Comparison of ENCODE assay signal across 8 cellular contexts in the genomic region with DNA sequence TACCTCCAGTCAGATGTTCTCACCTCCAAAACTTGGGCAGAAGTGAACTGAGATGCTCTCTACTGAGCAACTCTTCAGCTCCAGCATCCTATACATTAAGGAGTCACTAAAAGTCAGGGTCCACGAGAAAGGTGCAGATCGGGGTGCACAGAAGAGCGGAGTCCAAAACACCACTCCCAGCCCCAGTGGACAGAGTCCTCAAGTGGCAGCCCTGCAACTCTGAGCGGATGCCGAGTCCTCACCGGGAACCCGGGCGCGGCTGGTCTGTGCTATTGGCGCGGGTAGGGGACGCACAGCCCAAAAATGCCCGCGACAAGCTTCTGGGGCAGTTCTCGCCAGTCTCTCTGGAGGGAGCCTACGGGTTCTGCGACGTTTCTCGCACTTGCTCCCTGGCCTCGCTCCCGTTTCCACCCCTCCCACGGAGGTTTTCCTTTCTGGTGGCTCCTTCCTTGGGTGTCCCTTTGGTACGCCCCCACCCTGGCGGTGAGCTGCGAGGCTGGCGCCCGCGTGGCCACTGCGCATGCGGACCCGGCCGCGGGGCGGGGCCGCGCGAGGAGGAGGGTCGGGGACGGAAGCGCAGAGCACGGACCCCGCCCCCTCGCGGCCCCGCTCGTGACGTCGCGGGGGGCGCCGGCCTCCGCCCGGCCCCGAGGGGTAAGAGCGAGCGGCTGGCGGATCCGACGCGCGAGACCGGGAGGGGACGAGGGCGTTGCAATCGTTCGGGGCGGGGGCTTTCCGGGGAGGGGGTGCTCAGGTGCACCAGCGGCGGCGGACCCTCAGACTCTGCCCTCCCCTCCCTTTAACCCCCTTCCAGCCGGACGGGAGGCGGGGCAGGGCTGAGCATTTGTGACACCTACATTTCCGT. TPM values are rescaled to one million over a fixed set of nuclear protein-coding genes. Genes with fewer than 3 reads are reported as not detected.
DNase-seq lines count a peak whose midpoint lies in the region; ATAC-seq and TF ChIP-seq lines count a peak whose summit lies in the region.

TSS of gene TMEM219 (plus strand) at position 601 of the 865 bp plus-strand sequence. CDS start 1,065 bp downstream, outside the sequence.

- no peak for TF ChIP-seq POLR2A in HCT116 (IDR thresholded peaks at IDR 0.05; ENCODE audit: borderline replicate concordance, extremely low read depth, insufficient read depth, insufficient read length)
- peak; percentile 39 for TF ChIP-seq POLR2A in testis (IDR thresholded peaks at IDR 0.05)

- H3K4me3 ChIP-seq in HCT116 (replicated peaks in 1 of 2; ENCODE audit: low read depth in 1 of 2, low read length in 2 of 2) (peak within 1 kb of the TSS; percentile 64 to 71), SK-N-SH (ENCODE audit: low read depth in 2 of 2, low read length in 1 of 2) (peak within 1 kb of the TSS; percentile 66 to 78), osteoblast (ENCODE audit: insufficient read depth, low read length) (peak within 1 kb of the TSS; percentile 74), testis (peak within 1 kb of the TSS; percentile 81 to 89)

- H3K4me1 ChIP-seq in HCT116 (ENCODE audit: control insufficient read depth in 1 of 2, insufficient read depth in 2 of 2, low read length in 2 of 2) (peaks cover 11 to 24% of the 10 kb centered on the region in 2 experiments), SK-N-SH (ENCODE audit: control insufficient read depth in 1 of 2, insufficient read depth in 2 of 2, low read depth in 1 of 2, low read length in 1 of 2) (peaks cover 0 to 15% of the 10 kb centered on the region in 2 experiments; a peak in 1 of 4 replicates), osteoblast (ENCODE audit: insufficient read depth, low read length) (peaks cover 9% of the 10 kb centered on the region), testis (peaks cover 17% of the 10 kb centered on the region)

- peak in 2 of 3 experiments; percentile 27 to 35; a peak in 3 of 6 replicates for TF ChIP-seq CTCF in HCT116 (IDR thresholded peaks at IDR 0.05 in 2 of 3, conservative IDR thresholded peaks at IDR 0.05 in 1 of 3; ENCODE audit: borderline replicate concordance in 1 of 3, insufficient read depth in 1 of 3, low read depth in 2 of 3, low read length in 2 of 3)
- peak; percentile 43 for TF ChIP-seq CTCF in SK-N-SH (IDR thresholded peaks at IDR 0.05)
- peak; percentile 16 for TF ChIP-seq CTCF in osteoblast (IDR thresholded peaks at IDR 0.05; ENCODE audit: extremely low read depth, low read depth, low read length)
- peak; percentile 21 to 83 (median 80) for TF ChIP-seq CTCF in testis (IDR thresholded peaks at IDR 0.05)

- no peaks in the 10 kb centered on the region for H4K20me1 ChIP-seq in HCT116 (ENCODE audit: insufficient read depth)
- H4K20me1 ChIP-seq in SK-N-SH (ENCODE audit: insufficient read depth): no peaks in the 10 kb centered on the region
- H4K20me1 ChIP-seq in osteoblast (ENCODE audit: insufficient read depth, low read length): no peaks in the 10 kb centered on the region

- ATAC-seq in HCT116: peak; percentile 96

- H3F3A ChIP-seq in SK-N-SH (replicated peaks; ENCODE audit: insufficient read depth): peaks cover 7% of the 10 kb centered on the region

- H3K79me2 ChIP-seq in HCT116 (ENCODE audit: insufficient read depth, low read length) (no peaks in the 10 kb centered on the region), SK-N-SH (ENCODE audit: insufficient read depth) (peaks cover 2% of the 10 kb centered on the region), osteoblast (ENCODE audit: insufficient read depth, low read length) (peaks cover 7% of the 10 kb centered on the region)

- peak in 1 of 2 experiments; percentile 26; a peak in 1 of 4 replicates for TF ChIP-seq EP300 in SK-N-SH (IDR thresholded peaks at IDR 0.05; ENCODE audit: borderline replicate concordance in 1 of 2, low read depth in 1 of 2, low read length in 1 of 2)

- H3K27ac ChIP-seq in HCT116 (ENCODE audit: low read depth, low read length) (peak within 1 kb of the TSS; percentile 73), SK-N-SH (ENCODE audit: low read depth in 2 of 2, low read length in 1 of 2) (peak within 1 kb of the TSS; percentile 69 to 88), osteoblast (ENCODE audit: low read depth, low read length) (peak within 1 kb of the TSS; percentile 76), testis (peak within 1 kb of the TSS; percentile 89 to 96)

- CTCF ChIA-PET in HCT116 (lab: Charles Lee) (interaction anchor here (1.1 to 1.5 kb wide), 3 partner anchors 11 to 154 kb away, joined by 3 to 7 read pairs (median 5); partner anchors contain the start of gene TAOK2), SK-N-SH (lab: Yijun Ruan, JAX) (interaction anchor here (0.8 to 1.8 kb wide), 8 partner anchors 10 to 113 kb away, joined by 3 to 6 read pairs (median 5); partner anchors contain the start of genes ASPHD1, KCTD13 and SEZ6L2)

- WGBS in SK-N-SH (ENCODE audit: low lambda C conversion rate): 4% methylated on average over 29 of the region's 75 CpGs
- 1 to 2% methylated on average over 11 to 72 of the region's 75 CpGs for WGBS in testis, 2 donors

- DNase-seq in GDM1 (lab: John Stamatoyannopoulos, UW): peak; percentile 92
- peak; percentile 56 for DNase-seq in HCT116 (ENCODE audit: low read depth, low spot score)
- DNase-seq in MV-4-11 (lab: John Stamatoyannopoulos, UW): peak; percentile 88
- peak; percentile 99 for DNase-seq in SK-N-SH
- DNase-seq in activated naive CD4-positive, alpha-beta T cell treated with anti-CD3 and anti-CD28 coated beads, Interleukin-2, amount 50 U/mL, for 16 hours: peak; percentile 94
- DNase-seq in glomerular endothelial cell (ENCODE audit: extremely low read depth, low read depth, low spot score): no peak
- peak; percentile 99 for DNase-seq in osteoblast (ENCODE audit: insufficient read length, low spot score, missing footprints)
- DNase-seq in testis: peak; percentile 93

- H3K9ac ChIP-seq in HCT116 (ENCODE audit: low read length): peak within 1 kb of the TSS; percentile 73
- H3K9ac ChIP-seq in SK-N-SH: peak within 1 kb of the TSS; percentile 77

- POLR2A ChIA-PET in HCT116 (lab: Charles Lee) (interaction anchor here (0.8 to 4.2 kb wide), 6 partner anchors 12 to 146 kb away, joined by 3 to 18 read pairs (median 4); partner anchors contain the start of genes HIRIP3, PAGR1, SEZ6L2 and TAOK2), SK-N-SH (lab: Yijun Ruan, JAX) (interaction anchor here (0.6 to 1.9 kb wide), 9 partner anchors 11 to 127 kb away, joined by 3 to 10 read pairs (median 3); partner anchors contain the start of genes ALDOA, KCTD13 and TAOK2)

- H3K9me3 ChIP-seq in HCT116 (ENCODE audit: control insufficient read depth in 1 of 2, insufficient read depth in 1 of 2, low read depth in 1 of 2, low read length in 2 of 2) (no peaks in the 10 kb centered on the region), SK-N-SH (no peaks in the 10 kb centered on the region), osteoblast (ENCODE audit: low read depth, low read length) (no peaks in the 10 kb centered on the region), testis (no peaks in the 10 kb centered on the region)

- RAD21 ChIA-PET in HCT116 (lab: Charles Lee; ENCODE audit: low non-redundant PET in 1 of 2, low total read pairs in 2 of 2, uncharacterized antibody in 2 of 2, unreplicated experiment in 2 of 2): interaction anchor here in 1 of 2 experiments (0.9 to 1.0 kb wide), 2 partner anchors 12 to 62 kb away, joined by 3 to 4 read pairs; partner anchors contain the start of genes SEZ6L2 and TAOK2

- H3K4me2 ChIP-seq in HCT116 (ENCODE audit: low read length) (peak within 1 kb of the TSS; percentile 82), SK-N-SH (peak within 1 kb of the TSS; percentile 97), osteoblast (ENCODE audit: insufficient read depth, low read length) (peak within 1 kb of the TSS; percentile 80)

- H3K9me2 ChIP-seq in HCT116 (ENCODE audit: insufficient read depth) (no peaks in the 10 kb centered on the region), SK-N-SH (no peaks in the 10 kb centered on the region)

- H3K27me3 ChIP-seq in HCT116 (ENCODE audit: insufficient read depth, low read length) (no peaks in the 10 kb centered on the region), SK-N-SH (ENCODE audit: insufficient read depth) (no peaks in the 10 kb centered on the region), osteoblast (ENCODE audit: insufficient read depth, low read length) (no peaks in the 10 kb centered on the region), testis (no peaks in the 10 kb centered on the region)

- BruUV-seq in HCT116 (replicated peaks; lab: Mats Ljungman, UMichigan): TSS peak; percentile 95

- H3K36me3 ChIP-seq in HCT116 (ENCODE audit: control insufficient read depth in 1 of 2, insufficient read depth in 2 of 2, low read length in 2 of 2): no peaks in the 10 kb centered on the region; a peak in 2 of 4 replicates
- peaks cover 0 to 5% of the 10 kb centered on the region in 2 experiments for H3K36me3 ChIP-seq in SK-N-SH (replicated peaks in 1 of 2; ENCODE audit: control insufficient read depth in 1 of 2, insufficient read depth in 2 of 2, low read length in 1 of 2)
- H3K36me3 ChIP-seq in osteoblast (ENCODE audit: insufficient read depth, low read length): peaks cover 3% of the 10 kb centered on the region
- H3K36me3 ChIP-seq in testis (ENCODE audit: low read depth, missing control alignments): no peaks in the 10 kb centered on the region

- H2AFZ ChIP-seq in HCT116 (ENCODE audit: low read depth, low read length, poor library complexity, severe bottlenecking) (no peak within 1 kb of the TSS), SK-N-SH (ENCODE audit: low read depth) (peak within 1 kb of the TSS; percentile 96), osteoblast (ENCODE audit: low read length) (peak within 1 kb of the TSS; percentile 95)

- TF ChIP-seq RAD21 in HCT116 (IDR thresholded peaks at IDR 0.05; ENCODE audit: low read depth) (no peak), SK-N-SH (IDR thresholded peaks at IDR 0.05; ENCODE audit: low read length) (no peak)

- intact Hi-C loops in HCT116 (cut with micrococcal nuclease): no loop called here
- intact Hi-C loops in testis (cut with DNase I; ENCODE audit: low total_unique reads): no loop called here

TF ChIP-seq in HCT116, 20 proteins besides CTCF, POLR2A, EP300 and RAD21 (continues in another document):
- TF ChIP-seq POLR2AphosphoS5 (IDR thresholded peaks at IDR 0.05; ENCODE audit: low read depth, low read length) (peak; percentile 84), SRF (IDR thresholded peaks at IDR 0.05; ENCODE audit: low read depth) (no peak), YY1 (IDR thresholded peaks at IDR 0.05; ENCODE audit: extremely low read depth, insufficient replicate concordance, low read depth, low read length) (peak; percentile 5)

TF ChIP-seq in SK-N-SH, 30 proteins besides CTCF, POLR2A, EP300 and RAD21 (continues in another document):
- peak; percentile 65 for TF ChIP-seq POLR2AphosphoS5 (IDR thresholded peaks at IDR 0.05; ENCODE audit: low read depth, low read length)

RNA-seq across cellular contexts. Expression of gene TMEM219, which starts in this region (rescaled TPM):
- 75.5 TPM for total RNA-seq in HCT116 (2021; ENCODE audit: unreplicated experiment)
- polyA plus RNA-seq in HCT116 (2012): 93.1 and 99.3 TPM in 2 replicates
- 95.0 and 101 TPM in 2 replicates for polyA plus RNA-seq in SK-N-SH (2012; rRNA removed)
- 66.9 and 81.3 TPM in 2 replicates for polyA plus RNA-seq in SK-N-SH (2012; cell fraction: cytosol; rRNA removed)
- 186 and 201 TPM in 2 replicates for polyA plus RNA-seq in SK-N-SH (2012; cell fraction: nucleus; rRNA removed)
- total RNA-seq in glomerular endothelial cell: 151 and 167 TPM in 2 replicates
- 74.3 and 84.0 TPM in 2 replicates for total RNA-seq in osteoblast
- 100 to 1,000 TPM; 160 to 203 TPM for total RNA-seq in testis
- 280 TPM for polyA plus RNA-seq in testis (ENCODE audit: insufficient read depth, low read depth, low replicate concordance)

Comparison
In these comparisons a context has a peak if more than half of its experiments do, and no peak if none do; other contexts are left out.
1. CTCF ChIP-seq: peak in every context shown above with its lines; median percentile 80 in testis; 43 in SK-N-SH; 31 in HCT116; 16 in osteoblast.